ENCODE assay signal across 13 cellular contexts in genomic region chr14:61438036-61438435, GRCh38.
DNase-seq lines count a peak whose midpoint lies in the region; ATAC-seq and TF ChIP-seq lines count a peak whose summit lies in the region.
"Had no signal": no experiment of that assay in that cellular context is flagged by ENCODE, and none has a peak within 500 bp of the region (broad histone marks: within the 10 kb centered on the region; RNA-seq: fewer than 3 reads in every experiment).

No MANE protein-coding gene starts in this region.

- 59 to 81% methylated on average over 6 of the region's 6 CpGs for WGBS in transverse colon (ENCODE audit: low coverage in 1 of 2), 2 donors

- intact Hi-C loops in lower lobe of right lung (cut with DNase I) (no loop called here), transverse colon (cut with DNase I; ENCODE audit: low total_unique reads) (no loop called here)

- H3K36me3 ChIP-seq in lower lobe of right lung (no peaks in the 10 kb centered on the region), transverse colon (no peaks in the 10 kb centered on the region)
- H3K36me3 ChIP-seq: HAP-1, SJCRH30 had no signal

- no peak for DNase-seq in activated T-cell treated with anti-CD3 and anti-CD28 coated beads, Interleukin-2, amount 50 U/mL, for 4 hours
- DNase-seq in activated T-cell treated with anti-CD3 and anti-CD28 coated beads for 4 hours (no peak), lower lobe of right lung (no peak), transverse colon (no peak), HK-2 (ENCODE audit: unreplicated experiment) (no peak), erythroblast (lab: John Stamatoyannopoulos, UW) (no peak)
- no peak for DNase-seq in activated T-cell treated with anti-CD3 and anti-CD28 coated beads, Interleukin-2, amount 50 U/mL, for 72 hours
- DNase-seq: activated gamma-delta T cell, NCI-H1436, NCI-H82, SJCRH30 had no signal

- H3K27me3 ChIP-seq in lower lobe of right lung (ENCODE audit: low read depth) (no peaks in the 10 kb centered on the region), transverse colon (no peaks in the 10 kb centered on the region)
- H3K27me3 ChIP-seq: SJCRH30 had no signal

- H3K4me3 Mint-ChIP-seq in activated T-cell treated with anti-CD3 and anti-CD28 coated beads, Interleukin-2, amount 50 U/mL, for 4 hours = peak overlapping the region; percentile 80
- H3K4me3 Mint-ChIP-seq in activated T-cell treated with anti-CD3 and anti-CD28 coated beads, Interleukin-2, amount 50 U/mL, for 72 hours = peak overlapping the region; percentile 92 to 94

- peaks cover 86% of the 10 kb centered on the region for H3K4me1 Mint-ChIP-seq in activated T-cell treated with anti-CD3 and anti-CD28 coated beads, Interleukin-2, amount 50 U/mL, for 4 hours (ENCODE audit: low read depth)
- peaks cover 86% of the 10 kb centered on the region for H3K4me1 Mint-ChIP-seq in activated T-cell treated with anti-CD3 and anti-CD28 coated beads, Interleukin-2, amount 50 U/mL, for 72 hours (ENCODE audit: low read depth)

- no peak for ATAC-seq in activated T-cell treated with anti-CD3 and anti-CD28 coated beads, Interleukin-2, amount 50 U/mL, for 4 hours
- no peak for ATAC-seq in activated T-cell treated with anti-CD3 and anti-CD28 coated beads, Interleukin-2, amount 50 U/mL, for 72 hours (replicated peaks in 1 of 2)
- ATAC-seq in lower lobe of right lung (no peak), GM18867 (IDR thresholded peaks at IDR 0.05; ENCODE audit: unreplicated experiment) (no peak)

- H3K27me3 Mint-ChIP-seq in activated T-cell treated with anti-CD3 and anti-CD28 coated beads, Interleukin-2, amount 50 U/mL, for 4 hours (ENCODE audit: low read depth) = no peaks in the 10 kb centered on the region
- H3K27me3 Mint-ChIP-seq in activated T-cell treated with anti-CD3 and anti-CD28 coated beads, Interleukin-2, amount 50 U/mL, for 72 hours (ENCODE audit: low read depth) = no peaks in the 10 kb centered on the region

- peaks cover 26% of the 10 kb centered on the region for H3K36me3 Mint-ChIP-seq in activated T-cell treated with anti-CD3 and anti-CD28 coated beads, Interleukin-2, amount 50 U/mL, for 4 hours (ENCODE audit: insufficient read depth)
- H3K36me3 Mint-ChIP-seq in activated T-cell treated with anti-CD3 and anti-CD28 coated beads, Interleukin-2, amount 50 U/mL, for 72 hours (ENCODE audit: insufficient read depth in 2 of 2) = peaks cover 0 to 12% of the 10 kb centered on the region in 2 donors

- no peaks in the 10 kb centered on the region for H3K9me3 Mint-ChIP-seq in activated T-cell treated with anti-CD3 and anti-CD28 coated beads, Interleukin-2, amount 50 U/mL, for 4 hours
- H3K9me3 Mint-ChIP-seq in activated T-cell treated with anti-CD3 and anti-CD28 coated beads, Interleukin-2, amount 50 U/mL, for 72 hours = no peaks in the 10 kb centered on the region

- no peak for TF ChIP-seq POLR2A in transverse colon (IDR thresholded peaks at IDR 0.05)
- no peak for TF ChIP-seq POLR2A in erythroblast (IDR thresholded peaks at IDR 0.05; ENCODE audit: low read length)

- no peak overlapping the region for H3K4me3 ChIP-seq in lower lobe of right lung
- no peak overlapping the region for H3K4me3 ChIP-seq in transverse colon
- H3K4me3 ChIP-seq: HAP-1, SJCRH30 had no signal

- H3K27ac ChIP-seq in lower lobe of right lung (peak overlapping the region; percentile 77), transverse colon (peak overlapping the region in 3 of 4 donors; percentile 19 to 58 (median 22))
- H3K27ac ChIP-seq: SJCRH30 had no signal

- H3K4me1 ChIP-seq in lower lobe of right lung = peaks cover 85% of the 10 kb centered on the region
- peaks cover 4 to 32% (median 10%) of the 10 kb centered on the region in 4 donors for H3K4me1 ChIP-seq in transverse colon
- H3K4me1 ChIP-seq: HAP-1, SJCRH30 had no signal

- TF ChIP-seq CTCF in lower lobe of right lung (IDR thresholded peaks at IDR 0.05) = no peak
- no peak for TF ChIP-seq CTCF in transverse colon (IDR thresholded peaks at IDR 0.05)

- H3K27ac Mint-ChIP-seq in activated T-cell treated with anti-CD3 and anti-CD28 coated beads, Interleukin-2, amount 50 U/mL, for 72 hours = peak overlapping the region; percentile 96

- no peak for TF ChIP-seq EP300 in transverse colon (IDR thresholded peaks at IDR 0.05; ENCODE audit: low read depth)

- in situ Hi-C loops in transverse colon (cut with MboI; ENCODE audit: low pct_ligation_motif_present in 1 of 4, low pct_unique_long_range_greater_than_20kb in 1 of 4, low sequenced_read_pairs in 3 of 4) = loop anchor here in 1 of 4 donors (25.0 kb wide), 1 partner anchor 674 kb away; no protein-coding TSS in a partner anchor

- H3K9me3 ChIP-seq in lower lobe of right lung (no peaks in the 10 kb centered on the region), transverse colon (no peaks in the 10 kb centered on the region)
- H3K9me3 ChIP-seq: HAP-1, SJCRH30 had no signal
